1 cellular context compared by ENCODE assay signal in genomic region chr10:100802196-100802595, GRCh38.
TF ChIP-seq lines count a peak whose summit lies in the region.

No MANE protein-coding gene starts in this region.

TF ChIP-seq in H1, 55 proteins besides CTCF, POLR2A, EP300 and RAD21 (continued from another document):
- TF ChIP-seq CBX5 (IDR thresholded peaks at IDR 0.05; ENCODE audit: low read depth, low read length) (no peak), CEBPB (IDR thresholded peaks at IDR 0.05; ENCODE audit: low read depth, low read length) (no peak), YY1 (IDR thresholded peaks at IDR 0.05; ENCODE audit: low read depth, low read length) (no peak), BCL11A (IDR thresholded peaks at IDR 0.05; ENCODE audit: low read depth in 2 of 2, low read length in 2 of 2) (no peak), KDM5A (IDR thresholded peaks at IDR 0.05; ENCODE audit: low read length) (no peak), TAF7 (optimal IDR thresholded peaks at IDR 0.05; ENCODE audit: borderline replicate concordance, low read depth, low read length) (no peak), CHD2 (IDR thresholded peaks at IDR 0.05; ENCODE audit: low read length) (no peak)
TF ChIP-seq in H1: peak in this region for 0.
